Comparison of ENCODE assay signal across 8 cellular contexts in the genomic region with DNA sequence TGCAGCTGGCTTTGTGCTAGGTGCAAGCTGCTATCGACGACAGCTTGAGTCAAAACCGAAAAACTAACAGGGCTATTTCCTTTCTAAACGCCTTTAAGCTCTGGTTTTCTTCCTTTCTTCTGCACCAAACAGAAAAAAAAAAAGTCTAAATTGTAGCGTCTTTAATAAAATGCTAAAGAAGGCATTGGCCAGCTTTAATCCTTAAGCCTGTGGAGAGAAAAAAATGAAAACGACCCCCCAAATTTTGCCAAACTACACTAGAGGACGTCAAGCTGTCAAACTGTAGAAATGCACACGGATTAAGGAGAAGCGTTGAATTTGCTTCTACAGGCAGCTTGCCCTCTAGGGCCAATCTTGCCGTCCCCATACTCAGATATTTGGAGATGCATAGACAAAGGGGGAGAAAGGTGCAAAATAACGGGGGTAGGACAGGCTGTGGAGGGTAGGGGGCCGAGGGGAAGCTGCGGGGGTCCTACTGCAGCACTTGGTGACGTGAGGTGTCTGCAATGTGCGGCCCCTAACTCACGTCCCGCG. TPM values are rescaled to one million over a fixed set of nuclear protein-coding genes. Genes with fewer than 3 reads are reported as not detected.
DNase-seq lines count a peak whose midpoint lies in the region; ATAC-seq and TF ChIP-seq lines count a peak whose summit lies in the region.

No MANE protein-coding gene starts in this region.

- 2 to 3% (median 2%) methylated on average over 18 of the region's 18 CpGs for WGBS in heart left ventricle, 4 donors
- 1 to 7% (median 5%) methylated on average over 18 of the region's 18 CpGs for WGBS in stomach, 5 donors

- CTCF ChIA-PET in GM10248 (lab: Yijun Ruan, JAX), result interaction anchor here (0.8 kb wide), 1 partner anchor 9 kb away, joined by 3 read pairs; no protein-coding TSS in a partner anchor

- TF ChIP-seq POLR2A in heart left ventricle (IDR thresholded peaks at IDR 0.05) (no peak), stomach (IDR thresholded peaks at IDR 0.05) (no peak)

- no peaks in the 10 kb centered on the region for H3K36me3 ChIP-seq in heart left ventricle
- no peaks in the 10 kb centered on the region for H3K36me3 ChIP-seq in stomach

- intact Hi-C loops in heart left ventricle (cut with DNase I), result loop anchor here in 3 of 10 donors (2.0 to 10.0 kb wide), 3 partner anchors 19 to 756 kb away; no protein-coding TSS in a partner anchor
- intact Hi-C loops in Right ventricle myocardium inferior (cut with DNase I), result loop anchor here (2.0 kb wide), 1 partner anchor 19 kb away; no protein-coding TSS in a partner anchor
- intact Hi-C loops in stomach (cut with DNase I; ENCODE audit: low total_unique reads), result no loop called here

- DNase-seq in heart left ventricle (no peak), Right ventricle myocardium inferior (ENCODE audit: missing footprints) (no peak), RPMI8226 (peak; percentile 25), glutamatergic neuron (no peak), stomach (no peak), GM10248 (ENCODE audit: extremely low spot score) (no peak), NCI-H1930 (lab: John Stamatoyannopoulos, UW) (no peak)

- H3K9me3 ChIP-seq in heart left ventricle, result no peaks in the 10 kb centered on the region
- peaks cover 0 to 20% (median 7%) of the 10 kb centered on the region in 4 donors for H3K9me3 ChIP-seq in stomach

- peaks cover 5% of the 10 kb centered on the region for H3K36me3 Mint-ChIP-seq in glutamatergic neuron (ENCODE audit: unreplicated experiment)

- H3K27ac Mint-ChIP-seq in glutamatergic neuron (ENCODE audit: unreplicated experiment), result peak overlapping the region; percentile 95

- TF ChIP-seq CTCF in heart left ventricle (IDR thresholded peaks at IDR 0.05), result no peak
- no peak for TF ChIP-seq CTCF in glutamatergic neuron (IDR thresholded peaks at IDR 0.05; ENCODE audit: partially characterized antibody, unreplicated experiment)
- no peak for TF ChIP-seq CTCF in stomach (IDR thresholded peaks at IDR 0.05)
- no peak for TF ChIP-seq CTCF in GM10248 (IDR thresholded peaks at IDR 0.05; ENCODE audit: control extremely low read depth, extremely low read depth, low read depth, missing control alignments)

- H3K4me1 Mint-ChIP-seq in glutamatergic neuron (ENCODE audit: low read depth, unreplicated experiment), result peaks cover 10% of the 10 kb centered on the region

- peaks cover 31% of the 10 kb centered on the region for H3K9me3 Mint-ChIP-seq in glutamatergic neuron (ENCODE audit: unreplicated experiment)

- peaks cover 0 to 51% (median 26%) of the 10 kb centered on the region in 12 donors for H3K4me1 ChIP-seq in heart left ventricle
- peaks cover 32 to 54% (median 47%) of the 10 kb centered on the region in 4 donors for H3K4me1 ChIP-seq in stomach

- H3K4me3 Mint-ChIP-seq in glutamatergic neuron (ENCODE audit: unreplicated experiment), result peak overlapping the region; percentile 97

- peaks cover 29% of the 10 kb centered on the region for H3K27me3 Mint-ChIP-seq in glutamatergic neuron (ENCODE audit: unreplicated experiment)

- peak overlapping the region; percentile 6 to 65 (median 60) for H3K4me3 ChIP-seq in heart left ventricle
- peak overlapping the region; percentile 33 to 53 (median 48) for H3K4me3 ChIP-seq in stomach

- H3K27ac ChIP-seq in heart left ventricle (peak overlapping the region in 11 of 12 donors; percentile 35 to 89 (median 68)), stomach (peak overlapping the region in 4 of 5 donors; percentile 36 to 70 (median 64))

- H3K27me3 ChIP-seq in heart left ventricle (peaks cover 50 to 95% (median 75%) of the 10 kb centered on the region in 9 donors), stomach (peaks cover 47 to 97% (median 74%) of the 10 kb centered on the region in 3 donors)

- POLR2A ChIA-PET in GM10248 (lab: Yijun Ruan, JAX), result no interaction called here

- no peak for TF ChIP-seq EP300 in stomach (IDR thresholded peaks at IDR 0.05)

- ATAC-seq in heart left ventricle (no peak), Right ventricle myocardium inferior (no peak), HG02610 (IDR thresholded peaks at IDR 0.05; ENCODE audit: unreplicated experiment) (no peak)

RNA-seq across cellular contexts. Expression of a gene that starts 1.5 kb away (rescaled TPM):
- total RNA-seq in heart left ventricle (10 to 100 TPM in 5 of 9 donors, 1 to 10 TPM in 4; 8.3 to 21.0 (median 12.5) TPM), Right ventricle myocardium inferior (14.0 TPM), glutamatergic neuron (ENCODE audit: unreplicated experiment) (48.5 TPM), stomach (1 to 10 TPM in 2 of 5 donors, under 1 TPM in 1, not detected in 2; 0.45 to 4.5 (median 4.2) TPM)
- polyA plus RNA-seq in heart left ventricle (10 to 100 TPM; 10.5 to 16.3 TPM), stomach (1 to 10 TPM; 3.0 to 9.8 (median 7.0) TPM)
